ENCODE assay signal across 9 cellular contexts in genomic region chr16:89489040-89489721, GRCh38. TPM values are rescaled to one million over a fixed set of nuclear protein-coding genes. Genes with fewer than 3 reads are reported as not detected.
DNase-seq lines count a peak whose midpoint lies in the region; ATAC-seq, FAIRE-seq and TF ChIP-seq lines count a peak whose summit lies in the region.
"Had no signal": no experiment of that assay in that cellular context is flagged by ENCODE, and none has a peak within 500 bp of the region (broad histone marks: within the 10 kb centered on the region; RNA-seq: fewer than 3 reads in every experiment).

No MANE protein-coding gene starts in this region.

- TF ChIP-seq CTCF in GM23338 (conservative IDR thresholded peaks at IDR 0.05; ENCODE audit: low read depth in 2 of 2) (peak in 1 of 2 experiments; percentile 41; a peak in 2 of 4 replicates), HepG2 (CRISPR knock-in tag; IDR thresholded peaks at IDR 0.05) (peak; percentile 42; the same call in 1 of the 2 replicates)

- H3K36me3 ChIP-seq in GM23338 (ENCODE audit: insufficient read depth) (no peaks in the 10 kb centered on the region; the same call in 1 of the 2 replicates), HepG2 (replicated peaks in 1 of 2; ENCODE audit: control insufficient read depth in 1 of 2, insufficient read depth in 2 of 2, low read length in 2 of 2) (peaks cover 0 to 3% of the 10 kb centered on the region in 2 experiments; a peak in 3 of 5 replicates)

- peaks cover 55% of the 10 kb centered on the region for H3K4me1 ChIP-seq in GM23338 (ENCODE audit: insufficient read depth)
- H3K4me1 ChIP-seq in HepG2 (ENCODE audit: insufficient read depth, low read length): peaks cover 59% of the 10 kb centered on the region

- BruUV-seq in HepG2 (replicated peaks; lab: Mats Ljungman, UMichigan): no TSS peak

- H3K4me3 ChIP-seq in GM23338: peak overlapping the region; percentile 83
- H3K4me3 ChIP-seq in HepG2 (replicated peaks in 1 of 3; ENCODE audit: insufficient read depth in 1 of 3, low read depth in 2 of 3, low read length in 3 of 3): peak overlapping the region; percentile 60 to 83 (median 80)

- H3K4me2 ChIP-seq in GM23338: peak overlapping the region; percentile 97
- H3K4me2 ChIP-seq in HepG2 (ENCODE audit: low read depth, low read length): peak overlapping the region; percentile 75

- peaks cover 65% of the 10 kb centered on the region for H3K79me2 ChIP-seq in GM23338 (replicated peaks; ENCODE audit: insufficient read depth)
- H3K79me2 ChIP-seq in HepG2 (ENCODE audit: insufficient read depth, low read length): peaks cover 65% of the 10 kb centered on the region

- no peaks in the 10 kb centered on the region for H3K9me3 ChIP-seq in HepG2 (ENCODE audit: low read length)

- H4K20me1 ChIP-seq in GM23338 (replicated peaks; ENCODE audit: insufficient read depth) (peaks cover 54% of the 10 kb centered on the region), HepG2 (ENCODE audit: insufficient read depth, low read length) (peaks cover 49% of the 10 kb centered on the region)

- no peaks in the 10 kb centered on the region; the same call in 1 of the 3 replicates for H3K9me3 Mint-ChIP-seq in GM23338

- H3K27ac ChIP-seq in GM23338 (ENCODE audit: low read depth) (peak overlapping the region; percentile 95), HepG2 (ENCODE audit: extremely low read length, insufficient read depth, low read length) (peak overlapping the region; percentile 74)

- peak; percentile 60 for FAIRE-seq in HepG2 (lab: Jason Lieb, UNC)
- FAIRE-seq: islet of Langerhans had no signal

- under 1% methylated on average over 37 of the region's 49 CpGs for WGBS in HepG2 (ENCODE audit: low lambda C conversion rate)

- TF ChIP-seq POLR2A in HepG2 (IDR thresholded peaks at IDR 0.05; ENCODE audit: insufficient read depth in 1 of 2, low read depth in 2 of 2, low read length in 2 of 2): no peak

- H2AFZ ChIP-seq in GM23338 (no peak overlapping the region), HepG2 (ENCODE audit: low read length) (no peak overlapping the region)

- H3K27me3 ChIP-seq in GM23338 (ENCODE audit: insufficient read depth) (no peaks in the 10 kb centered on the region), HepG2 (ENCODE audit: control insufficient read depth in 1 of 2, insufficient read depth in 2 of 2, low read length in 2 of 2) (no peaks in the 10 kb centered on the region; a peak in 1 of 5 replicates)

- peak; percentile 29; the same call in 1 of the 2 replicates for TF ChIP-seq RAD21 in HepG2 (CRISPR knock-in tag; IDR thresholded peaks at IDR 0.05)

- peaks cover 25% of the 10 kb centered on the region for H3K36me3 Mint-ChIP-seq in GM23338 (ENCODE audit: low read depth)

- in situ Hi-C loops in HepG2 (cut with HindIII; ENCODE audit: extremely low pct_ligation_motif_present, low pct_unique_long_range_greater_than_20kb): no loop called here

- H3K27me3 Mint-ChIP-seq in GM23338 (ENCODE audit: insufficient read depth, low read depth, poor library complexity): peaks cover 23% of the 10 kb centered on the region

- ATAC-seq in GM23338 (peak; percentile 17), HepG2 (peak; percentile 2)

- peaks cover 50% of the 10 kb centered on the region for H3K4me1 Mint-ChIP-seq in GM23338

- POLR2A ChIA-PET in HepG2 (lab: Yijun Ruan, JAX): interaction anchor here (0.6 to 2.0 kb wide), 15 partner anchors 11 to 242 kb away, joined by 3 to 23 read pairs (median 4); partner anchors contain the start of gene SPG7

- peak; percentile 82 for DNase-seq in CMK (ENCODE audit: low read depth)
- peak; percentile 94 for DNase-seq in GM23338 (ENCODE audit: low spot score)
- peak; percentile 74 to 79 for DNase-seq in NCI-H526 (lab: John Stamatoyannopoulos, UW)
- DNase-seq in activated CD4-positive, alpha-beta T cell treated with anti-CD3 and anti-CD28 coated beads, Interleukin-2, amount 50 U/mL, for 24 hours (ENCODE audit: low read depth in 1 of 2, low spot score in 1 of 2): peak; percentile 62 to 73
- DNase-seq in dermis blood vessel endothelial cell: peak; percentile 96
- peak; percentile 89 for DNase-seq in HepG2 (ENCODE audit: low spot score)
- peak; percentile 87 for DNase-seq in stimulated activated CD4-positive, alpha-beta T cell treated with anti-CD3 and anti-CD28 coated beads, Interleukin-2, amount 100 ng/mL, for 4 hours (ENCODE audit: low read depth)
- DNase-seq in NCI-H128 (lab: John Stamatoyannopoulos, UW; ENCODE audit: unreplicated experiment): no peak

- CTCF ChIA-PET in HepG2 (lab: Yijun Ruan, JAX; ENCODE audit: low intra/inter-chr PET ratio, low total read pairs): no interaction called here

- TF ChIP-seq EP300 in HepG2 (IDR thresholded peaks at IDR 0.05; ENCODE audit: low read depth in 2 of 2, low read length in 2 of 2) (no peak), HepG2 (CRISPR knock-in tag; IDR thresholded peaks at IDR 0.05; ENCODE audit: borderline replicate concordance) (no peak)

- H3F3A ChIP-seq in GM23338 (replicated peaks; ENCODE audit: low read depth): peaks cover 11% of the 10 kb centered on the region; the same call in 1 of the 2 replicates

- intact Hi-C loops in HepG2 (cut with micrococcal nuclease; ENCODE audit: unreplicated experiment): loop anchor here (5.0 kb wide), 1 partner anchor 47 kb away; no protein-coding TSS in a partner anchor

- peak overlapping the region; percentile 92 for H3K4me3 Mint-ChIP-seq in GM23338

- H3K9me2 ChIP-seq in GM23338 (ENCODE audit: insufficient read depth): no peaks in the 10 kb centered on the region

- peak overlapping the region; percentile 98 for H3K27ac Mint-ChIP-seq in GM23338

- H3K9ac ChIP-seq in HepG2 (ENCODE audit: insufficient read depth, low read depth, low read length): peak overlapping the region; percentile 70

TF ChIP-seq in GM23338, 12 proteins besides CTCF, POLR2A, EP300 and RAD21 (continues in another document):
- peak; percentile 51; the same call in 1 of the 2 replicates for TF ChIP-seq CREB1 (CRISPR knock-in tag; IDR thresholded peaks at IDR 0.05; ENCODE audit: low read depth)

TF ChIP-seq in HepG2, 621 proteins besides CTCF, POLR2A, EP300 and RAD21 (continues in another document):
- TF ChIP-seq ZNF746 (CRISPR knock-in tag; IDR thresholded peaks at IDR 0.05): peak; percentile 67
- TF ChIP-seq KLF16 (CRISPR knock-in tag; IDR thresholded peaks at IDR 0.05): peak in 1 of 2 experiments; percentile 70; a peak in 1 of 4 replicates

RNA-seq across cellular contexts. Expression of gene ANKRD11, which starts 1.2 kb away (rescaled TPM):
- total RNA-seq in GM23338 (2014; rRNA removed; shearing (Covaris generic)): 114 and 159 TPM in 2 replicates
- polyA plus RNA-seq in GM23338 (2016; fragmentation: Nextera tagmentation; extraction: Ambion mirVana): 130 and 140 TPM in 2 replicates
- 55.5 and 72.0 TPM in 2 replicates for total RNA-seq in dermis blood vessel endothelial cell
- total RNA-seq in HepG2 (2016; rRNA removed; fragmentation: Illumina TruSeq; extraction: Trizol): 21.4 and 24.4 TPM in 2 replicates
- total RNA-seq in HepG2 (2016; cell fraction: cytosol; rRNA removed; fragmentation: Illumina TruSeq; extraction: Trizol; ENCODE audit: low read depth): 54.2 and 55.2 TPM in 2 replicates
- total RNA-seq in HepG2 (2016; cell fraction: insoluble cytoplasmic fraction; rRNA removed; fragmentation: Illumina TruSeq; extraction: Trizol): 17.9 and 22.3 TPM in 2 replicates
- total RNA-seq in HepG2 (2016; cell fraction: membrane; rRNA removed; fragmentation: Illumina TruSeq; extraction: Trizol): 22.4 and 27.0 TPM in 2 replicates
- 48.5 and 63.5 TPM in 2 replicates for total RNA-seq in HepG2 (2016; cell fraction: nucleus; rRNA removed; fragmentation: Illumina TruSeq; extraction: Trizol)
- polyA plus RNA-seq in HepG2 (2011; rRNA removed): 38.4 and 42.3 TPM in 2 replicates
- 31.1 and 36.3 TPM in 2 replicates for polyA plus RNA-seq in HepG2 (2011; cell fraction: cytosol; rRNA removed)
- 155 and 191 TPM in 2 replicates for polyA plus RNA-seq in HepG2 (2011; cell fraction: nucleus; rRNA removed)
- 78.6 and 89.8 TPM in 2 replicates for polyA plus RNA-seq in HepG2 (2012)
- 10.6 and 13.9 TPM in 2 replicates for polyA plus RNA-seq in HepG2 (2016; cell fraction: cytosol; fragmentation: Illumina TruSeq; extraction: Trizol; ENCODE audit: low read depth)
- polyA plus RNA-seq in HepG2 (2016; cell fraction: insoluble cytoplasmic fraction; fragmentation: Illumina TruSeq; extraction: Trizol; ENCODE audit: low read depth): 35.2 and 50.6 TPM in 2 replicates
- 29.5 and 30.6 TPM in 2 replicates for polyA plus RNA-seq in HepG2 (2016; cell fraction: membrane; fragmentation: Illumina TruSeq; extraction: Trizol; ENCODE audit: low read depth)
- 190 and 216 TPM in 2 replicates for polyA plus RNA-seq in HepG2 (2016; cell fraction: nucleus; fragmentation: Illumina TruSeq; extraction: Trizol; ENCODE audit: insufficient read depth, low read depth)
- polyA minus RNA-seq in HepG2 (2011; rRNA and poly(A)+ RNA removed; ENCODE audit: low replicate concordance): 38.6 and 64.5 TPM in 2 replicates
- 32.5 and 37.0 TPM in 2 replicates for polyA minus RNA-seq in HepG2 (2011; cell fraction: cytosol; rRNA and poly(A)+ RNA removed)
- polyA minus RNA-seq in HepG2 (2011; cell fraction: nucleus; rRNA and poly(A)+ RNA removed): 104 and 109 TPM in 2 replicates

RNA-seq across cellular contexts. Expression of gene SPG7, which starts 19.0 kb away (rescaled TPM):
- total RNA-seq in GM23338 (2014; rRNA removed; shearing (Covaris generic)): 267 and 326 TPM in 2 replicates
- polyA plus RNA-seq in GM23338 (2016; fragmentation: Nextera tagmentation; extraction: Ambion mirVana) (69.4 and 77.1 TPM in 2 replicates), HepG2 (2011; rRNA removed) (66.0 and 77.5 TPM in 2 replicates)
- total RNA-seq in dermis blood vessel endothelial cell (145 and 170 TPM in 2 replicates), HepG2 (2016; rRNA removed; fragmentation: Illumina TruSeq; extraction: Trizol) (63.9 and 136 TPM in 2 replicates)
- total RNA-seq in HepG2 (2016; cell fraction: cytosol; rRNA removed; fragmentation: Illumina TruSeq; extraction: Trizol; ENCODE audit: low read depth): 47.1 and 47.6 TPM in 2 replicates
- 54.6 and 131 TPM in 2 replicates for total RNA-seq in HepG2 (2016; cell fraction: insoluble cytoplasmic fraction; rRNA removed; fragmentation: Illumina TruSeq; extraction: Trizol)
- total RNA-seq in HepG2 (2016; cell fraction: membrane; rRNA removed; fragmentation: Illumina TruSeq; extraction: Trizol): 46.3 and 47.0 TPM in 2 replicates
- total RNA-seq in HepG2 (2016; cell fraction: nucleus; rRNA removed; fragmentation: Illumina TruSeq; extraction: Trizol): 148 and 166 TPM in 2 replicates
- 41.6 and 46.2 TPM in 2 replicates for polyA plus RNA-seq in HepG2 (2011; cell fraction: cytosol; rRNA removed)
- 327 and 378 TPM in 2 replicates for polyA plus RNA-seq in HepG2 (2011; cell fraction: nucleus; rRNA removed)
- polyA plus RNA-seq in HepG2 (2012): 69.0 and 72.2 TPM in 2 replicates
- 8.2 and 9.5 TPM in 2 replicates for polyA plus RNA-seq in HepG2 (2016; cell fraction: cytosol; fragmentation: Illumina TruSeq; extraction: Trizol; ENCODE audit: low read depth)
- 43.3 and 56.0 TPM in 2 replicates for polyA plus RNA-seq in HepG2 (2016; cell fraction: insoluble cytoplasmic fraction; fragmentation: Illumina TruSeq; extraction: Trizol; ENCODE audit: low read depth)
- polyA plus RNA-seq in HepG2 (2016; cell fraction: membrane; fragmentation: Illumina TruSeq; extraction: Trizol; ENCODE audit: low read depth): 16.9 and 17.6 TPM in 2 replicates
- 304 and 336 TPM in 2 replicates for polyA plus RNA-seq in HepG2 (2016; cell fraction: nucleus; fragmentation: Illumina TruSeq; extraction: Trizol; ENCODE audit: insufficient read depth, low read depth)
- polyA minus RNA-seq in HepG2 (2011; rRNA and poly(A)+ RNA removed; ENCODE audit: low replicate concordance): 76.1 and 106 TPM in 2 replicates
- polyA minus RNA-seq in HepG2 (2011; cell fraction: cytosol; rRNA and poly(A)+ RNA removed): 59.0 and 61.6 TPM in 2 replicates
- polyA minus RNA-seq in HepG2 (2011; cell fraction: nucleus; rRNA and poly(A)+ RNA removed): 140 and 143 TPM in 2 replicates
